In genomic region chr7:6565655-6566054, GRCh38 we compare ENCODE assay signal across 25 cellular contexts. TPM values are rescaled to one million over a fixed set of nuclear protein-coding genes. Genes with fewer than 3 reads are reported as not detected.
"Had no signal": no experiment of that assay in that cellular context is flagged by ENCODE, and none has a peak within 500 bp of the region (broad histone marks: within the 10 kb centered on the region; RNA-seq: fewer than 3 reads in every experiment).

No MANE protein-coding gene starts in this region.

- H3K79me2 ChIP-seq: hepatocyte had no signal

- H2AFZ ChIP-seq: hepatocyte had no signal

- ATAC-seq: natural killer cell; right cardiac atrium; stimulated activated memory B cell treated with anti-CD40 and anti-IgM and Interleukin-4, amounts not matched to agents 10 μg/mL and 1 μg/mL and 100 μg/mL, for 72 hours; stimulated activated naive CD8-positive, alpha-beta T cell treated with anti-CD3 and anti-CD28 coated beads, Interleukin-15, amount 100 ng/mL, for 72 hours had no signal

- FAIRE-seq: small intestine had no signal

- H3K36me3 Mint-ChIP-seq: mesothelial cell of epicardium; naive B cell; natural killer cell; stimulated activated memory B cell treated with anti-CD40 and anti-IgM and Interleukin-4, amounts not matched to agents 10 μg/mL and 1 μg/mL and 100 μg/mL, for 72 hours; type B pancreatic cell had no signal

- H3K9me3 ChIP-seq: left ventricle myocardium inferior, ovary, sigmoid colon, spleen, tibial nerve, vagina had no signal

- H3K27me3 ChIP-seq: hepatocyte, ovary, sigmoid colon, tibial nerve, vagina had no signal

- H3K4me3 ChIP-seq: hepatocyte, left ventricle myocardium inferior, lung, ovary, sigmoid colon, spleen, tibial nerve, vagina had no signal

- DNase-seq: islet precursor cell; left ventricle myocardium inferior; mesendoderm; naive B cell; natural killer cell; nephron progenitor cell; ovary; retina; sigmoid colon; small intestine; spleen; stimulated activated CD4-positive, alpha-beta T cell treated with anti-CD3 and anti-CD28 coated beads, Interleukin-4, amount 100 ng/mL, for 24 hours; stimulated activated naive CD4-positive, alpha-beta T cell treated with Interleukin-2 at 50 U/mL for 16 hours; stimulated activated naive CD8-positive, alpha-beta T cell treated with anti-CD3 and anti-CD28 coated beads, Interleukin-15, amount 100 ng/mL, for 72 hours; substantia nigra had no signal

- H3K9me3 Mint-ChIP-seq: mesothelial cell of epicardium; naive B cell; natural killer cell; nephron progenitor cell; stimulated activated memory B cell treated with anti-CD40 and anti-IgM and Interleukin-4, amounts not matched to agents 10 μg/mL and 1 μg/mL and 100 μg/mL, for 72 hours; stimulated activated naive CD8-positive, alpha-beta T cell treated with anti-CD3 and anti-CD28 coated beads, Interleukin-15, amount 100 ng/mL, for 72 hours; type B pancreatic cell had no signal

- H3K27ac ChIP-seq: hepatocyte, left ventricle myocardium inferior, ovary, sigmoid colon, spleen, tibial nerve, vagina had no signal

- H3K4me2 ChIP-seq: hepatocyte had no signal

- H3K36me3 ChIP-seq: left ventricle myocardium inferior, ovary, sigmoid colon, spleen, tibial nerve, vagina had no signal

- H3K4me1 Mint-ChIP-seq: mesothelial cell of epicardium; naive B cell; natural killer cell; nephron progenitor cell; stimulated activated memory B cell treated with anti-CD40 and anti-IgM and Interleukin-4, amounts not matched to agents 10 μg/mL and 1 μg/mL and 100 μg/mL, for 72 hours; stimulated activated naive CD8-positive, alpha-beta T cell treated with anti-CD3 and anti-CD28 coated beads, Interleukin-15, amount 100 ng/mL, for 72 hours had no signal

- H3K4me3 Mint-ChIP-seq: mesothelial cell of epicardium; naive B cell; natural killer cell; nephron progenitor cell; stimulated activated memory B cell treated with anti-CD40 and anti-IgM and Interleukin-4, amounts not matched to agents 10 μg/mL and 1 μg/mL and 100 μg/mL, for 72 hours; stimulated activated naive CD8-positive, alpha-beta T cell treated with anti-CD3 and anti-CD28 coated beads, Interleukin-15, amount 100 ng/mL, for 72 hours; type B pancreatic cell had no signal

- H3K27ac Mint-ChIP-seq: mesothelial cell of epicardium; natural killer cell; nephron progenitor cell; progenitor cell of endocrine pancreas; stimulated activated memory B cell treated with anti-CD40 and anti-IgM and Interleukin-4, amounts not matched to agents 10 μg/mL and 1 μg/mL and 100 μg/mL, for 72 hours; type B pancreatic cell had no signal

- H3K4me1 ChIP-seq: left ventricle myocardium inferior, sigmoid colon, spleen, tibial nerve, vagina had no signal

RNA-seq across cellular contexts. Expression of gene GRID2IP, which starts 14.4 kb away (rescaled TPM):
- total RNA-seq: left ventricle myocardium inferior, omental fat pad, sigmoid colon, tibial nerve, vagina had no signal
